ENCODE assay signal across 9 cellular contexts in the genomic region with DNA sequence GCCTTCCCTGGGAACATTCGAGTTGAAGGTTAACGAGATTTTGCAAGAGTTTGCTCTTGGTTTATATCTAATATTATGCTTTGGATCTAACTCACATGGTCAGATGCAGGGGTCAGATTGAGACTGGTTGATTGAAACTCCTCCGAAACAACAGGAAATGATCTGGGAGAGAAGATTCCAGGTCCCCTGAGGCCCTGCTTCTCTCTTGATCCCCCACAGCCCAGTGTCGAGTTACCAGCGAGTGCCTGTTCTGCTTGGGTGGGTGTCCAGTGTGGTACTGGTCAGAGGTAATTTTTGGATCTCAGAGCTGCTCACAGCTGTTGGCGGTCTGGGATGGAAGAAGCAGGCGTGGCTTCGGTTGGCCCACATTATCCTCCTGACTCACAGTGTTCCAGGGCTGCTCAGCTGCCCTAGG. TPM values are rescaled to one million over a fixed set of nuclear protein-coding genes. Genes with fewer than 3 reads are reported as not detected.
DNase-seq lines count a peak whose midpoint lies in the region; ATAC-seq and TF ChIP-seq lines count a peak whose summit lies in the region.
"Had no signal": no experiment of that assay in that cellular context is flagged by ENCODE, and none has a peak within 500 bp of the region (broad histone marks: within the 10 kb centered on the region; RNA-seq: fewer than 3 reads in every experiment).

No MANE protein-coding gene starts in this region.

- peaks cover 33 to 49% (median 45%) of the 10 kb centered on the region in 3 donors for H3K4me1 ChIP-seq in skeletal muscle tissue (ENCODE audit: control insufficient read depth in 3 of 3, insufficient read depth in 3 of 3, low read length in 3 of 3)

- no peak for ATAC-seq in GM18873 (IDR thresholded peaks at IDR 0.05; ENCODE audit: low FRiP score, unreplicated experiment)

- peak; percentile 72 for DNase-seq in GM04504 (ENCODE audit: low read depth)
- no peak for DNase-seq in caudate nucleus (lab: John Stamatoyannopoulos, UW)
- peak; percentile 81 for DNase-seq in kidney epithelial cell (ENCODE audit: low read depth)
- no peak for DNase-seq in NCI-H1417 (lab: John Stamatoyannopoulos, UW)
- no peak for DNase-seq in DMS153 (lab: John Stamatoyannopoulos, UW)
- DNase-seq in effector CD4-positive, alpha-beta T cell, result no peak
- DNase-seq: NCI-H510A had no signal

- peak overlapping the region in 1 of 3 donors; percentile 8 for H3K9ac ChIP-seq in skeletal muscle tissue (ENCODE audit: low read depth in 1 of 3, low read length in 3 of 3)

- no peak for TF ChIP-seq CTCF in kidney epithelial cell (IDR thresholded peaks at IDR 0.05; ENCODE audit: insufficient read depth, low read length, poor library complexity, severe bottlenecking)

- H3K36me3 ChIP-seq in kidney epithelial cell (ENCODE audit: control insufficient read depth, insufficient read depth, low read length), result no peaks in the 10 kb centered on the region
- no peaks in the 10 kb centered on the region for H3K36me3 ChIP-seq in skeletal muscle tissue (ENCODE audit: control insufficient read depth in 3 of 3, insufficient read depth in 3 of 3, low read length in 3 of 3)

- H3K9me3 ChIP-seq in skeletal muscle tissue (ENCODE audit: control insufficient read depth in 3 of 3, low read length in 3 of 3), result no peaks in the 10 kb centered on the region

- H3K27ac ChIP-seq in caudate nucleus (ENCODE audit: low read depth, low read length) (peak overlapping the region; percentile 71), skeletal muscle tissue (ENCODE audit: low read depth, low read length) (peak overlapping the region; percentile 74)

- H3K27me3 ChIP-seq in kidney epithelial cell (ENCODE audit: control insufficient read depth, insufficient read depth, low read length), result peaks cover 7% of the 10 kb centered on the region
- H3K27me3 ChIP-seq in skeletal muscle tissue (ENCODE audit: control insufficient read depth in 3 of 3, insufficient read depth in 3 of 3, low read length in 3 of 3), result peaks cover 0 to 26% (median 8%) of the 10 kb centered on the region in 3 donors

- no peak overlapping the region for H3K4me3 ChIP-seq in kidney epithelial cell (ENCODE audit: low read depth, low read length)
- peak overlapping the region in 1 of 3 donors; percentile 13 for H3K4me3 ChIP-seq in skeletal muscle tissue (ENCODE audit: low read length in 3 of 3)

RNA-seq across cellular contexts. Expression of gene FBLN1, which starts 9.2 kb away (rescaled TPM):
- 29.0 and 32.8 TPM in 2 replicates for total RNA-seq in kidney epithelial cell
- total RNA-seq in skeletal muscle tissue, result 105 TPM

Comparison
In these comparisons a context has a peak if more than half of its experiments do, and no peak if none do; other contexts are left out.
1. DNase-seq: peak in GM04504 (single experiment) and kidney epithelial cell (single experiment); none in caudate nucleus (0 of 61), NCI-H1417 (0 of 3), DMS153 (single experiment) and effector CD4-positive, alpha-beta T cell (single experiment).